Comparison of ENCODE assay signal across 5 cellular contexts in genomic region chr2:31457651-31458050, GRCh38. TPM values are rescaled to one million over a fixed set of nuclear protein-coding genes. Genes with fewer than 3 reads are reported as not detected.
"Had no signal": no experiment of that assay in that cellular context is flagged by ENCODE, and none has a peak within 500 bp of the region (broad histone marks: within the 10 kb centered on the region; RNA-seq: fewer than 3 reads in every experiment).

No MANE protein-coding gene starts in this region.

- ATAC-seq: HepG2 had no signal

- DNase-seq: H9, HCEC 1CT, KBM-7 had no signal

RNA-seq across cellular contexts. Expression of gene XDH, which starts 43.1 kb away (rescaled TPM):
- total RNA-seq: HepG2 had no signal
- polyA plus RNA-seq: HepG2, IgD-negative memory B cell had no signal
